ENCODE assay signal across 11 cellular contexts in the genomic region with DNA sequence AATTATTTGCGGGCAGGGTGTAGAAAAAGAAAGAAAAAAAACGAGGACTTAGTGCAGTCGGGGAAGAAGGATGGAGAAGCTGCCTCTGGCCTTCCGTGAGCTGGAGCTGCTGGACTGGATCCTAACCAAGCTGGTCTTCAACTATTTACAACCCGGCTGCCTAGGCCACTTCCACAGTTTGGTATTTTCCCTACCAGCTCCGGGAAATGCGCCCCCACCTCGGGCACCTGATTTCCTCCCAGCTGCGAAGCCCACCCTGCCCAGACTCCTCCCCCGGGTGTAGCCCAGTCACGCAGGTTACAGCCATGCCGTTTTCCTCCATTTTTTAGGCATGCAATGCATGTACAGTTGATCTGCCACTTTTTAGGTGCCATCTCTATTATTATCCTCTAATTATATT. TPM values are rescaled to one million over a fixed set of nuclear protein-coding genes. Genes with fewer than 3 reads are reported as not detected.
DNase-seq lines count a peak whose midpoint lies in the region; ATAC-seq and TF ChIP-seq lines count a peak whose summit lies in the region.
"Had no signal": no experiment of that assay in that cellular context is flagged by ENCODE, and none has a peak within 500 bp of the region (broad histone marks: within the 10 kb centered on the region; RNA-seq: fewer than 3 reads in every experiment).

No MANE protein-coding gene starts in this region.

- DNase-seq in SHP77 (lab: John Stamatoyannopoulos, UW) (peak; percentile 7 to 34), SHP77 treated with DMSO at 0.1 percent for 48 hours (lab: John Stamatoyannopoulos, UW) (no peak), WTC11 (ENCODE audit: low spot score) (peak; percentile 81), fibroblast of the aortic adventitia (ENCODE audit: low read depth) (peak; percentile 21)
- peak; percentile 38 for DNase-seq in stimulated activated CD8-positive, alpha-beta memory T cell treated with anti-CD3 and anti-CD28 coated beads, Interleukin-4, amount 100 ng/mL, for 24 hours (ENCODE audit: low read depth)
- DNase-seq: occipital lobe had no signal

- TF ChIP-seq CTCF in WTC11 (IDR thresholded peaks at IDR 0.05): no peak
- no peak for TF ChIP-seq CTCF in fibroblast of the aortic adventitia (IDR thresholded peaks at IDR 0.05; ENCODE audit: insufficient read depth, low read length)

- no peak overlapping the region for H3K27ac Mint-ChIP-seq in WTC11
- H3K27ac Mint-ChIP-seq: dendritic cell treated with granulocyte-macrophage colony-stimulating factor and Interleukin-4, amounts not matched to agents 40 ng/mL and 50 ng/mL, for 4 days had no signal

- CTCF ChIA-PET in WTC11 (lab: Charles Lee): interaction anchor here (0.5 to 2.0 kb wide), 5 partner anchors 11 to 448 kb away, joined by 3 to 12 read pairs (median 3); no protein-coding TSS in a partner anchor

- H3K9me3 Mint-ChIP-seq in WTC11: no peaks in the 10 kb centered on the region
- H3K9me3 Mint-ChIP-seq: dendritic cell treated with granulocyte-macrophage colony-stimulating factor and Interleukin-4, amounts not matched to agents 40 ng/mL and 50 ng/mL, for 4 days had no signal

- H3K4me1 Mint-ChIP-seq in WTC11: peaks cover 17% of the 10 kb centered on the region

- ATAC-seq in WTC11 (peak; percentile 99), GM18868 (IDR thresholded peaks at IDR 0.05; ENCODE audit: unreplicated experiment) (no peak), GM18519 (IDR thresholded peaks at IDR 0.05; ENCODE audit: low FRiP score, unreplicated experiment) (no peak), HG03108 (IDR thresholded peaks at IDR 0.05; ENCODE audit: unreplicated experiment) (no peak)
- ATAC-seq: Panc1 had no signal

- no peaks in the 10 kb centered on the region for H3K27me3 Mint-ChIP-seq in WTC11 (ENCODE audit: low read depth)
- H3K27me3 Mint-ChIP-seq: dendritic cell treated with granulocyte-macrophage colony-stimulating factor and Interleukin-4, amounts not matched to agents 40 ng/mL and 50 ng/mL, for 4 days had no signal

- POLR2A ChIA-PET in WTC11 (lab: Charles Lee): interaction anchor here (0.7 kb wide), 1 partner anchor 61 kb away, joined by 3 read pairs; no protein-coding TSS in a partner anchor

- H3K4me3 ChIP-seq in fibroblast of the aortic adventitia (ENCODE audit: low read depth, low read length): peak overlapping the region; percentile 25

- H3K36me3 Mint-ChIP-seq in WTC11: no peaks in the 10 kb centered on the region

- H3K4me3 Mint-ChIP-seq in WTC11: peak overlapping the region; percentile 48
- H3K4me3 Mint-ChIP-seq: dendritic cell treated with granulocyte-macrophage colony-stimulating factor and Interleukin-4, amounts not matched to agents 40 ng/mL and 50 ng/mL, for 4 days had no signal

TF ChIP-seq in WTC11, 78 proteins besides CTCF, POLR2A, EP300 and RAD21 (continues in another document):
- TF ChIP-seq RELA (CRISPR knock-in tag; IDR thresholded peaks at IDR 0.05; ENCODE audit: borderline replicate concordance) (no peak), FOXK1 (CRISPR knock-in tag; IDR thresholded peaks at IDR 0.05) (0 out of 2 replicates have a peak, but pooled peaks have one; percentile 24), TEAD1 (CRISPR knock-in tag; IDR thresholded peaks at IDR 0.05) (peak; percentile 69; the same call in 1 of the 2 replicates), ETV6 (CRISPR knock-in tag; IDR thresholded peaks at IDR 0.05) (0 out of 2 replicates have a peak, but pooled peaks have one; percentile 17), EMX1 (CRISPR knock-in tag; IDR thresholded peaks at IDR 0.05) (no peak), SP1 (CRISPR knock-in tag; conservative IDR thresholded peaks at IDR 0.05) (peak; percentile 60), ZNF416 (CRISPR knock-in tag; IDR thresholded peaks at IDR 0.05) (peak; percentile 44; the same call in 1 of the 2 replicates), NFE2L1 (CRISPR knock-in tag; IDR thresholded peaks at IDR 0.05) (peak; percentile 42; the same call in 1 of the 2 replicates), MYBL2 (CRISPR knock-in tag; IDR thresholded peaks at IDR 0.05) (peak; percentile 30; the same call in 1 of the 2 replicates)
- TF ChIP-seq, protein P1, sequence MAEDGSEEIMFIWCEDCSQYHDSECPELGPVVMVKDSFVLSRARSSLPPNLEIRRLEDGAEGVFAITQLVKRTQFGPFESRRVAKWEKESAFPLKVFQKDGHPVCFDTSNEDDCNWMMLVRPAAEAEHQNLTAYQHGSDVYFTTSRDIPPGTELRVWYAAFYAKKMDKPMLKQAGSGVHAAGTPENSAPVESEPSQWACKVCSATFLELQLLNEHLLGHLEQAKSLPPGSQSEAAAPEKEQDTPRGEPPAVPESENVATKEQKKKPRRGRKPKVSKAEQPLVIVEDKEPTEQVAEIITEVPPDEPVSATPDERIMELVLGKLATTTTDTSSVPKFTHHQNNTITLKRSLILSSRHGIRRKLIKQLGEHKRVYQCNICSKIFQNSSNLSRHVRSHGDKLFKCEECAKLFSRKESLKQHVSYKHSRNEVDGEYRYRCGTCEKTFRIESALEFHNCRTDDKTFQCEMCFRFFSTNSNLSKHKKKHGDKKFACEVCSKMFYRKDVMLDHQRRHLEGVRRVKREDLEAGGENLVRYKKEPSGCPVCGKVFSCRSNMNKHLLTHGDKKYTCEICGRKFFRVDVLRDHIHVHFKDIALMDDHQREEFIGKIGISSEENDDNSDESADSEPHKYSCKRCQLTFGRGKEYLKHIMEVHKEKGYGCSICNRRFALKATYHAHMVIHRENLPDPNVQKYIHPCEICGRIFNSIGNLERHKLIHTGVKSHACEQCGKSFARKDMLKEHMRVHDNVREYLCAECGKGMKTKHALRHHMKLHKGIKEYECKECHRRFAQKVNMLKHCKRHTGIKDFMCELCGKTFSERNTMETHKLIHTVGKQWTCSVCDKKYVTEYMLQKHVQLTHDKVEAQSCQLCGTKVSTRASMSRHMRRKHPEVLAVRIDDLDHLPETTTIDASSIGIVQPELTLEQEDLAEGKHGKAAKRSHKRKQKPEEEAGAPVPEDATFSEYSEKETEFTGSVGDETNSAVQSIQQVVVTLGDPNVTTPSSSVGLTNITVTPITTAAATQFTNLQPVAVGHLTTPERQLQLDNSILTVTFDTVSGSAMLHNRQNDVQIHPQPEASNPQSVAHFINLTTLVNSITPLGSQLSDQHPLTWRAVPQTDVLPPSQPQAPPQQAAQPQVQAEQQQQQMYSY (CRISPR knock-in tag; IDR thresholded peaks at IDR 0.05): peak; percentile 99
- TF ChIP-seq, protein P2, sequence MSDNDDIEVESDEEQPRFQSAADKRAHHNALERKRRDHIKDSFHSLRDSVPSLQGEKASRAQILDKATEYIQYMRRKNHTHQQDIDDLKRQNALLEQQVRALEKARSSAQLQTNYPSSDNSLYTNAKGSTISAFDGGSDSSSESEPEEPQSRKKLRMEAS (CRISPR knock-in tag; IDR thresholded peaks at IDR 0.05): peak; percentile 85; the same call in 1 of the 2 replicates
- TF ChIP-seq, protein P3, sequence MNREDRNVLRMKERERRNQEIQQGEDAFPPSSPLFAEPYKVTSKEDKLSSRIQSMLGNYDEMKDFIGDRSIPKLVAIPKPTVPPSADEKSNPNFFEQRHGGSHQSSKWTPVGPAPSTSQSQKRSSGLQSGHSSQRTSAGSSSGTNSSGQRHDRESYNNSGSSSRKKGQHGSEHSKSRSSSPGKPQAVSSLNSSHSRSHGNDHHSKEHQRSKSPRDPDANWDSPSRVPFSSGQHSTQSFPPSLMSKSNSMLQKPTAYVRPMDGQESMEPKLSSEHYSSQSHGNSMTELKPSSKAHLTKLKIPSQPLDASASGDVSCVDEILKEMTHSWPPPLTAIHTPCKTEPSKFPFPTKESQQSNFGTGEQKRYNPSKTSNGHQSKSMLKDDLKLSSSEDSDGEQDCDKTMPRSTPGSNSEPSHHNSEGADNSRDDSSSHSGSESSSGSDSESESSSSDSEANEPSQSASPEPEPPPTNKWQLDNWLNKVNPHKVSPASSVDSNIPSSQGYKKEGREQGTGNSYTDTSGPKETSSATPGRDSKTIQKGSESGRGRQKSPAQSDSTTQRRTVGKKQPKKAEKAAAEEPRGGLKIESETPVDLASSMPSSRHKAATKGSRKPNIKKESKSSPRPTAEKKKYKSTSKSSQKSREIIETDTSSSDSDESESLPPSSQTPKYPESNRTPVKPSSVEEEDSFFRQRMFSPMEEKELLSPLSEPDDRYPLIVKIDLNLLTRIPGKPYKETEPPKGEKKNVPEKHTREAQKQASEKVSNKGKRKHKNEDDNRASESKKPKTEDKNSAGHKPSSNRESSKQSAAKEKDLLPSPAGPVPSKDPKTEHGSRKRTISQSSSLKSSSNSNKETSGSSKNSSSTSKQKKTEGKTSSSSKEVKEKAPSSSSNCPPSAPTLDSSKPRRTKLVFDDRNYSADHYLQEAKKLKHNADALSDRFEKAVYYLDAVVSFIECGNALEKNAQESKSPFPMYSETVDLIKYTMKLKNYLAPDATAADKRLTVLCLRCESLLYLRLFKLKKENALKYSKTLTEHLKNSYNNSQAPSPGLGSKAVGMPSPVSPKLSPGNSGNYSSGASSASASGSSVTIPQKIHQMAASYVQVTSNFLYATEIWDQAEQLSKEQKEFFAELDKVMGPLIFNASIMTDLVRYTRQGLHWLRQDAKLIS (CRISPR knock-in tag; IDR thresholded peaks at IDR 0.05; ENCODE audit: borderline replicate concordance): no peak
- TF ChIP-seq, protein P4, sequence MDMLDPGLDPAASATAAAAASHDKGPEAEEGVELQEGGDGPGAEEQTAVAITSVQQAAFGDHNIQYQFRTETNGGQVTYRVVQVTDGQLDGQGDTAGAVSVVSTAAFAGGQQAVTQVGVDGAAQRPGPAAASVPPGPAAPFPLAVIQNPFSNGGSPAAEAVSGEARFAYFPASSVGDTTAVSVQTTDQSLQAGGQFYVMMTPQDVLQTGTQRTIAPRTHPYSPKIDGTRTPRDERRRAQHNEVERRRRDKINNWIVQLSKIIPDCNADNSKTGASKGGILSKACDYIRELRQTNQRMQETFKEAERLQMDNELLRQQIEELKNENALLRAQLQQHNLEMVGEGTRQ (CRISPR knock-in tag; IDR thresholded peaks at IDR 0.05): peak; percentile 67
- TF ChIP-seq, protein P5, sequence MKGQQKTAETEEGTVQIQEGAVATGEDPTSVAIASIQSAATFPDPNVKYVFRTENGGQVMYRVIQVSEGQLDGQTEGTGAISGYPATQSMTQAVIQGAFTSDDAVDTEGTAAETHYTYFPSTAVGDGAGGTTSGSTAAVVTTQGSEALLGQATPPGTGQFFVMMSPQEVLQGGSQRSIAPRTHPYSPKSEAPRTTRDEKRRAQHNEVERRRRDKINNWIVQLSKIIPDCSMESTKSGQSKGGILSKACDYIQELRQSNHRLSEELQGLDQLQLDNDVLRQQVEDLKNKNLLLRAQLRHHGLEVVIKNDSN (CRISPR knock-in tag; IDR thresholded peaks at IDR 0.05): peak; percentile 55; the same call in 1 of the 2 replicates

RNA-seq across cellular contexts. Expression of a gene that starts 21.2 kb away (rescaled TPM):
- total RNA-seq in WTC11 (2021) (0.39 TPM in 1 of 3 replicates, not detected in the others), fibroblast of the aortic adventitia (ENCODE audit: low replicate concordance) (under 0.01 TPM in 1 of 2 replicates, not detected in the other)
